1 cellular context compared by ENCODE assay signal in the genomic region with DNA sequence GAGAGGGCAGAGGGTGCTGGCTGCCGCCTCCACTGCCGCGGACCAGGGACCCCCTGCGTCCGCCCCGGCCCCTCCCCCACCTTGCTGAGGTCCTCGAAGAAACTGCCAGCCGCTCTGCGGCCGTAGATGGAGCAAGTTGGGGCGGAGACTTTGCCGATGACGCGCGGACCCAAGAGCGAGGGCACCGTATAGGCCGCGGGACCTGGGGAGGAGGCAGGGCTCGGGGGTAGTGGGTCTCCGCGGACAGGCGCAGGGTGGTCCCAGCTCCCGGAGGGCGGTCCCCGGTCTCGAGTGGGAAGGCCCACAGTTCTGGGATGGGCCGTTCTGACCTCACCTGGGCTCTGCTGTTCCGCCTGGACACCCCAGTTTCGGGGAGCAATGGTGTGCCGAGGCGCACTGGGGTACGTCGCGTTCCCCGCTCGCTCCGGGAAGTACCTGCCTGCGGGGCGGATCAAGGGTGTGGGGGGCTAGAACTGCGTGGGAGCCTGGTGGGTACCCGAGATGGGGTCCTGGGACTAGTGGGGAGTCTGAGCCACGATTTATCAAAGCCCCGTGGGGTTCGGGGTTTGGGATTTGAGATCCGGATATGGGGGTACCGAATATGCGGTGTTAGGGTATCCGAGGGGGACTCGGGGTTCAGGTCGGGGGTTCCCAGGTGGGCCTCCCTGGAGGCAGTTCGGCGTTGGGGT.
TF ChIP-seq lines count a peak whose summit lies in the region.

No MANE protein-coding gene starts in this region.

TF ChIP-seq in H1, 55 proteins besides CTCF, POLR2A, EP300 and RAD21:
- 0 out of 2 replicates have a peak, but pooled peaks have one; percentile 50 for TF ChIP-seq CREB1 (IDR thresholded peaks at IDR 0.05)
- peak; percentile 17 for TF ChIP-seq ASH2L (IDR thresholded peaks at IDR 0.05; ENCODE audit: low read length)
- TF ChIP-seq YY1 (IDR thresholded peaks at IDR 0.05; ENCODE audit: low read depth, low read length) = no peak
- TF ChIP-seq KDM4A (IDR thresholded peaks at IDR 0.05; ENCODE audit: low read depth, low read length, severe bottlenecking) = peak; percentile 41
- 0 out of 2 replicates have a peak, but pooled peaks have one; percentile 1 for TF ChIP-seq SUZ12 (IDR thresholded peaks at IDR 0.05; ENCODE audit: low read length)
- TF ChIP-seq, protein P1, sequence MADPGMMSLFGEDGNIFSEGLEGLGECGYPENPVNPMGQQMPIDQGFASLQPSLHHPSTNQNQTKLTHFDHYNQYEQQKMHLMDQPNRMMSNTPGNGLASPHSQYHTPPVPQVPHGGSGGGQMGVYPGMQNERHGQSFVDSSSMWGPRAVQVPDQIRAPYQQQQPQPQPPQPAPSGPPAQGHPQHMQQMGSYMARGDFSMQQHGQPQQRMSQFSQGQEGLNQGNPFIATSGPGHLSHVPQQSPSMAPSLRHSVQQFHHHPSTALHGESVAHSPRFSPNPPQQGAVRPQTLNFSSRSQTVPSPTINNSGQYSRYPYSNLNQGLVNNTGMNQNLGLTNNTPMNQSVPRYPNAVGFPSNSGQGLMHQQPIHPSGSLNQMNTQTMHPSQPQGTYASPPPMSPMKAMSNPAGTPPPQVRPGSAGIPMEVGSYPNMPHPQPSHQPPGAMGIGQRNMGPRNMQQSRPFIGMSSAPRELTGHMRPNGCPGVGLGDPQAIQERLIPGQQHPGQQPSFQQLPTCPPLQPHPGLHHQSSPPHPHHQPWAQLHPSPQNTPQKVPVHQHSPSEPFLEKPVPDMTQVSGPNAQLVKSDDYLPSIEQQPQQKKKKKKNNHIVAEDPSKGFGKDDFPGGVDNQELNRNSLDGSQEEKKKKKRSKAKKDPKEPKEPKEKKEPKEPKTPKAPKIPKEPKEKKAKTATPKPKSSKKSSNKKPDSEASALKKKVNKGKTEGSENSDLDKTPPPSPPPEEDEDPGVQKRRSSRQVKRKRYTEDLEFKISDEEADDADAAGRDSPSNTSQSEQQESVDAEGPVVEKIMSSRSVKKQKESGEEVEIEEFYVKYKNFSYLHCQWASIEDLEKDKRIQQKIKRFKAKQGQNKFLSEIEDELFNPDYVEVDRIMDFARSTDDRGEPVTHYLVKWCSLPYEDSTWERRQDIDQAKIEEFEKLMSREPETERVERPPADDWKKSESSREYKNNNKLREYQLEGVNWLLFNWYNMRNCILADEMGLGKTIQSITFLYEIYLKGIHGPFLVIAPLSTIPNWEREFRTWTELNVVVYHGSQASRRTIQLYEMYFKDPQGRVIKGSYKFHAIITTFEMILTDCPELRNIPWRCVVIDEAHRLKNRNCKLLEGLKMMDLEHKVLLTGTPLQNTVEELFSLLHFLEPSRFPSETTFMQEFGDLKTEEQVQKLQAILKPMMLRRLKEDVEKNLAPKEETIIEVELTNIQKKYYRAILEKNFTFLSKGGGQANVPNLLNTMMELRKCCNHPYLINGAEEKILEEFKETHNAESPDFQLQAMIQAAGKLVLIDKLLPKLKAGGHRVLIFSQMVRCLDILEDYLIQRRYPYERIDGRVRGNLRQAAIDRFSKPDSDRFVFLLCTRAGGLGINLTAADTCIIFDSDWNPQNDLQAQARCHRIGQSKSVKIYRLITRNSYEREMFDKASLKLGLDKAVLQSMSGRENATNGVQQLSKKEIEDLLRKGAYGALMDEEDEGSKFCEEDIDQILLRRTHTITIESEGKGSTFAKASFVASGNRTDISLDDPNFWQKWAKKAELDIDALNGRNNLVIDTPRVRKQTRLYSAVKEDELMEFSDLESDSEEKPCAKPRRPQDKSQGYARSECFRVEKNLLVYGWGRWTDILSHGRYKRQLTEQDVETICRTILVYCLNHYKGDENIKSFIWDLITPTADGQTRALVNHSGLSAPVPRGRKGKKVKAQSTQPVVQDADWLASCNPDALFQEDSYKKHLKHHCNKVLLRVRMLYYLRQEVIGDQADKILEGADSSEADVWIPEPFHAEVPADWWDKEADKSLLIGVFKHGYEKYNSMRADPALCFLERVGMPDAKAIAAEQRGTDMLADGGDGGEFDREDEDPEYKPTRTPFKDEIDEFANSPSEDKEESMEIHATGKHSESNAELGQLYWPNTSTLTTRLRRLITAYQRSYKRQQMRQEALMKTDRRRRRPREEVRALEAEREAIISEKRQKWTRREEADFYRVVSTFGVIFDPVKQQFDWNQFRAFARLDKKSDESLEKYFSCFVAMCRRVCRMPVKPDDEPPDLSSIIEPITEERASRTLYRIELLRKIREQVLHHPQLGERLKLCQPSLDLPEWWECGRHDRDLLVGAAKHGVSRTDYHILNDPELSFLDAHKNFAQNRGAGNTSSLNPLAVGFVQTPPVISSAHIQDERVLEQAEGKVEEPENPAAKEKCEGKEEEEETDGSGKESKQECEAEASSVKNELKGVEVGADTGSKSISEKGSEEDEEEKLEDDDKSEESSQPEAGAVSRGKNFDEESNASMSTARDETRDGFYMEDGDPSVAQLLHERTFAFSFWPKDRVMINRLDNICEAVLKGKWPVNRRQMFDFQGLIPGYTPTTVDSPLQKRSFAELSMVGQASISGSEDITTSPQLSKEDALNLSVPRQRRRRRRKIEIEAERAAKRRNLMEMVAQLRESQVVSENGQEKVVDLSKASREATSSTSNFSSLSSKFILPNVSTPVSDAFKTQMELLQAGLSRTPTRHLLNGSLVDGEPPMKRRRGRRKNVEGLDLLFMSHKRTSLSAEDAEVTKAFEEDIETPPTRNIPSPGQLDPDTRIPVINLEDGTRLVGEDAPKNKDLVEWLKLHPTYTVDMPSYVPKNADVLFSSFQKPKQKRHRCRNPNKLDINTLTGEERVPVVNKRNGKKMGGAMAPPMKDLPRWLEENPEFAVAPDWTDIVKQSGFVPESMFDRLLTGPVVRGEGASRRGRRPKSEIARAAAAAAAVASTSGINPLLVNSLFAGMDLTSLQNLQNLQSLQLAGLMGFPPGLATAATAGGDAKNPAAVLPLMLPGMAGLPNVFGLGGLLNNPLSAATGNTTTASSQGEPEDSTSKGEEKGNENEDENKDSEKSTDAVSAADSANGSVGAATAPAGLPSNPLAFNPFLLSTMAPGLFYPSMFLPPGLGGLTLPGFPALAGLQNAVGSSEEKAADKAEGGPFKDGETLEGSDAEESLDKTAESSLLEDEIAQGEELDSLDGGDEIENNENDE (IDR thresholded peaks at IDR 0.05; ENCODE audit: insufficient replicate concordance, low read length) = no peak
